ENCODE assay signal across 21 cellular contexts in the genomic region with DNA sequence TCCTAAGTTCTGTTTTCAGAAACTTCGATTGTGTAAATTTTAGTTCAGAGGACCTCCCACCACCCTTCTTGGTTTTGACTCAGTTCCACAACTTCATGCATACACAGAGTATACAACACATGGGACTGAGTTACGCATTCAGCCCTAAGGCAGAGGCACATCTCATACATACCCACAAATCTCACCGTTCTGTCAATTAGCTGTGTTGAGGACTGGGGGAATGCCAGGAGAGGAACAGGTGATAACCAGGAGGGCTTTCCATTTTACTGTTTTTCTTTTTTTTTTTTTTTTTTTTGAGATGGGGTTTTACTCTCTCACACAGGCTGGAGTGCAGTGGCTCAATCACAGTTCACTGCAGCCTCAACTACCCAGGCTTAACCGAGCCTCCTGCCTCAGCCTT.
"Had no signal": no experiment of that assay in that cellular context is flagged by ENCODE, and none has a peak within 500 bp of the region (broad histone marks: within the 10 kb centered on the region; RNA-seq: fewer than 3 reads in every experiment).

No MANE protein-coding gene starts in this region.

- H3K4me3 Mint-ChIP-seq: naive B cell; neural progenitor cell; T-helper 1 cell treated with Interleukin-12 subunit alpha and Interleukin-12 subunit beta and Interleukin-4 antibody, amounts not matched to agents 30 μg/mL and 1 μg/mL, for 36 hours had no signal

- H3K9me3 Mint-ChIP-seq: activated T-cell treated with anti-CD3 and anti-CD28 coated beads, Interleukin-2, amount 50 U/mL, for 72 hours; naive B cell; neural progenitor cell; T-helper 1 cell treated with Interleukin-12 subunit alpha and Interleukin-12 subunit beta and Interleukin-4 antibody, amounts not matched to agents 30 μg/mL and 1 μg/mL, for 36 hours had no signal

- H3K27me3 Mint-ChIP-seq: naive B cell had no signal

- H3K27ac Mint-ChIP-seq: naive B cell; T-helper 1 cell treated with Interleukin-12 subunit alpha and Interleukin-12 subunit beta and Interleukin-4 antibody, amounts not matched to agents 30 μg/mL and 1 μg/mL, for 36 hours had no signal

- DNase-seq: activated CD4-positive, alpha-beta T cell treated with anti-CD3 and anti-CD28 coated beads for 4 hours; activated CD4-positive, alpha-beta T cell treated with anti-CD3 and anti-CD28 coated beads, Interleukin-2, amount 50 U/mL, for 4 hours; activated effector memory CD4-positive, alpha-beta T cell treated with Interleukin-2 at 50 U/mL for 16 hours; activated naive CD4-positive, alpha-beta T cell treated with Interleukin-2 at 50 U/mL for 16 hours; activated T-cell treated with anti-CD3 and anti-CD28 coated beads for 4 hours; activated T-cell treated with anti-CD3 and anti-CD28 coated beads, Interleukin-2, amount 50 U/mL, for 72 hours; cerebellar nuclear complex; dorsolateral prefrontal cortex; islet precursor cell; left ventricle myocardium superior; naive B cell; occipital lobe; right cardiac atrium; stimulated activated CD4-positive, alpha-beta T cell treated with anti-CD3 and anti-CD28 coated beads, Interleukin-2, amount 100 ng/mL, for 48 hours; stomach; T-helper 9 cell; thyroid gland; upper lobe of left lung had no signal

- ATAC-seq: gastroesophageal sphincter, left ventricle myocardium superior, right cardiac atrium had no signal
